ENCODE assay signal across 29 cellular contexts in genomic region chr7:157419030-157419293, GRCh38.
"Had no signal": no experiment of that assay in that cellular context is flagged by ENCODE, and none has a peak within 500 bp of the region (broad histone marks: within the 10 kb centered on the region; RNA-seq: fewer than 3 reads in every experiment).

No MANE protein-coding gene starts in this region.

- H3K27me3 Mint-ChIP-seq: naive B cell, progenitor cell of endocrine pancreas had no signal

- H3K36me3 ChIP-seq: neural progenitor cell, ovary had no signal

- H3K4me3 Mint-ChIP-seq: mesothelial cell of epicardium, natural killer cell, nephron progenitor cell, neural progenitor cell had no signal

- H3K9ac ChIP-seq: neural progenitor cell had no signal

- FAIRE-seq: urothelium cell line had no signal

- H3K9me3 ChIP-seq: heart right ventricle, ovary, right atrium auricular region, right lobe of liver, suprapubic skin, thoracic aorta, tibial artery, upper lobe of right lung had no signal

- H3K4me1 ChIP-seq: neural progenitor cell, right lobe of liver, suprapubic skin, tibial artery had no signal

- DNase-seq: heart right ventricle; islet precursor cell; kidney glomerular epithelial cell; left cardiac atrium; mesendoderm; naive B cell; natural killer cell; nephron progenitor cell; ovary; right lobe of liver; stimulated activated CD4-positive, alpha-beta T cell treated with anti-CD3 and anti-CD28 coated beads, Interleukin-1b, Interleukin-23, amount 100 ng/mL, for 48 hours; stimulated activated CD4-positive, alpha-beta T cell treated with anti-CD3 and anti-CD28 coated beads, Interleukin-2, amount 100 ng/mL, for 48 hours; stimulated activated CD4-positive, alpha-beta T cell treated with anti-CD3 and anti-CD28 coated beads, Interleukin-4, amount 100 ng/mL, for 4 hours; stimulated activated CD8-positive, alpha-beta memory T cell treated with anti-CD3 and anti-CD28 coated beads, Interleukin-4, amount 100 ng/mL, for 48 hours; stimulated activated naive CD4-positive, alpha-beta T cell treated with Interleukin-2 at 50 U/mL for 16 hours; tibial artery; trophoblast cell; upper lobe of right lung had no signal

- H3K4me1 Mint-ChIP-seq: mesothelial cell of epicardium had no signal

- H3K4me3 ChIP-seq: heart right ventricle, hepatocyte, lung, neural progenitor cell, ovary, right atrium auricular region, right lobe of liver, smooth muscle cell, suprapubic skin, thoracic aorta, tibial artery, upper lobe of right lung had no signal

- H3K27ac Mint-ChIP-seq: mesothelial cell of epicardium, natural killer cell, progenitor cell of endocrine pancreas had no signal

- H3K9me3 Mint-ChIP-seq: mesothelial cell of epicardium, naive B cell, natural killer cell, nephron progenitor cell had no signal

- H3K27ac ChIP-seq: heart right ventricle, hepatocyte, neural progenitor cell, ovary, right atrium auricular region, right lobe of liver, suprapubic skin, thoracic aorta, tibial artery, upper lobe of right lung had no signal

- ATAC-seq: left cardiac atrium, left lobe of liver, natural killer cell, right lobe of liver had no signal
